ENCODE assay signal across 1 cellular context in the genomic region with DNA sequence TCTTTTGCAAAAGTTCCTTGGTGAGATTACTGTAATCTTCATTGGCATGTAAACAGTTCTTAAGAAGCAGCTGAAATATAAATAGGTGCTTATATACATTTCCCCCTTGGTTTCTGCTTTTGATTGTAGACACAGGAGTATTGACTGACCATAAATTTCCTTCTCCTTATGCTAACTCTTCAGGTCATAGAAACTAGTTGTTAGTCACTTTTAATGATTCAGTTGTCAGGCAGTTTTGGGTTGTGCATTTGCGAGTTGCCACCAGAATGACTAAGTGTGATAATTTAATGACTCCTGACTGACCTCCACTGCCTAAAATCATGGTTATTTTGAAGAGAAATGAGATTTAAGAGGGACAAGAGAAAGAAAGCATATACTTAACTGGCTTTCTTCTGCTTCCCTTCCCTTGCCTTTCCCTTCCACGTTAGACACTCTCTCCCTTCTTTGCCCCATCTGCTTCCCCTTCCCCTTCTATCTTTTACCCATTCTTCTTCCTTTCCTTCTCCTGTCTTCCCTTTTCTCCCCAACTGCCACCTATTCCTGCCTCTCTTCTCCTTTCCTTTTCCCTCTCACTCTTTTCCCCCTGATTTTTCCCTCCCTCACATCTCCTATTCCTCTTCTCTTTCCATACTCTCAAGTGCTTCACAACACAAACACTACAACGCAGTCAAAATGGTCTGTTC.
TF ChIP-seq lines count a peak whose summit lies in the region.

No MANE protein-coding gene starts in this region.

TF ChIP-seq in HepG2, 621 proteins besides CTCF, POLR2A, EP300 and RAD21:
- TF ChIP-seq, protein P1, sequence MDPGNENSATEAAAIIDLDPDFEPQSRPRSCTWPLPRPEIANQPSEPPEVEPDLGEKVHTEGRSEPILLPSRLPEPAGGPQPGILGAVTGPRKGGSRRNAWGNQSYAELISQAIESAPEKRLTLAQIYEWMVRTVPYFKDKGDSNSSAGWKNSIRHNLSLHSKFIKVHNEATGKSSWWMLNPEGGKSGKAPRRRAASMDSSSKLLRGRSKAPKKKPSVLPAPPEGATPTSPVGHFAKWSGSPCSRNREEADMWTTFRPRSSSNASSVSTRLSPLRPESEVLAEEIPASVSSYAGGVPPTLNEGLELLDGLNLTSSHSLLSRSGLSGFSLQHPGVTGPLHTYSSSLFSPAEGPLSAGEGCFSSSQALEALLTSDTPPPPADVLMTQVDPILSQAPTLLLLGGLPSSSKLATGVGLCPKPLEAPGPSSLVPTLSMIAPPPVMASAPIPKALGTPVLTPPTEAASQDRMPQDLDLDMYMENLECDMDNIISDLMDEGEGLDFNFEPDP (CRISPR knock-in tag; conservative IDR thresholded peaks at IDR 0.05) = no peak
- TF ChIP-seq ZBTB8A (CRISPR knock-in tag; IDR thresholded peaks at IDR 0.05; ENCODE audit: borderline replicate concordance, low read depth) (no peak), HNRNPL (IDR thresholded peaks at IDR 0.05; ENCODE audit: low read depth, low read length) (no peak), ZZZ3 (CRISPR knock-in tag; IDR thresholded peaks at IDR 0.05; ENCODE audit: borderline replicate concordance) (no peak), TSC22D2 (CRISPR knock-in tag; IDR thresholded peaks at IDR 0.05; ENCODE audit: borderline replicate concordance) (no peak), ZNF430 (CRISPR knock-in tag; IDR thresholded peaks at IDR 0.05) (no peak), PCBP2 (optimal IDR thresholded peaks at IDR 0.05; ENCODE audit: low read depth, low read length, poor library complexity, severe bottlenecking) (no peak), CCDC6 (CRISPR knock-in tag; IDR thresholded peaks at IDR 0.05) (no peak), PRPF4 (IDR thresholded peaks at IDR 0.05; ENCODE audit: low read depth, low read length, poor library complexity, severe bottlenecking) (no peak), SIX4 (CRISPR knock-in tag; IDR thresholded peaks at IDR 0.05) (no peak), ZC3H4 (CRISPR knock-in tag; IDR thresholded peaks at IDR 0.05; ENCODE audit: borderline replicate concordance) (no peak), ZC3H13 (CRISPR knock-in tag; IDR thresholded peaks at IDR 0.05) (no peak), PAX8 (CRISPR knock-in tag; IDR thresholded peaks at IDR 0.05; ENCODE audit: borderline replicate concordance) (no peak)
- TF ChIP-seq, protein P2, sequence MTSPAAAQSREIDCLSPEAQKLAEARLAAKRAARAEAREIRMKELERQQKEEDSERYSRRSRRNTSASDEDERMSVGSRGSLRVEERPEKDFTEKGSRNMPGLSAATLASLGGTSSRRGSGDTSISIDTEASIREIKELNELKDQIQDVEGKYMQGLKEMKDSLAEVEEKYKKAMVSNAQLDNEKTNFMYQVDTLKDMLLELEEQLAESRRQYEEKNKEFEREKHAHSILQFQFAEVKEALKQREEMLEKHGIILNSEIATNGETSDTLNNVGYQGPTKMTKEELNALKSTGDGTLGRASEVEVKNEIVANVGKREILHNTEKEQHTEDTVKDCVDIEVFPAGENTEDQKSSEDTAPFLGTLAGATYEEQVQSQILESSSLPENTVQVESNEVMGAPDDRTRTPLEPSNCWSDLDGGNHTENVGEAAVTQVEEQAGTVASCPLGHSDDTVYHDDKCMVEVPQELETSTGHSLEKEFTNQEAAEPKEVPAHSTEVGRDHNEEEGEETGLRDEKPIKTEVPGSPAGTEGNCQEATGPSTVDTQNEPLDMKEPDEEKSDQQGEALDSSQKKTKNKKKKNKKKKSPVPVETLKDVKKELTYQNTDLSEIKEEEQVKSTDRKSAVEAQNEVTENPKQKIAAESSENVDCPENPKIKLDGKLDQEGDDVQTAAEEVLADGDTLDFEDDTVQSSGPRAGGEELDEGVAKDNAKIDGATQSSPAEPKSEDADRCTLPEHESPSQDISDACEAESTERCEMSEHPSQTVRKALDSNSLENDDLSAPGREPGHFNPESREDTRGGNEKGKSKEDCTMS (CRISPR knock-in tag; conservative IDR thresholded peaks at IDR 0.05) = no peak
- TF ChIP-seq, protein P3, sequence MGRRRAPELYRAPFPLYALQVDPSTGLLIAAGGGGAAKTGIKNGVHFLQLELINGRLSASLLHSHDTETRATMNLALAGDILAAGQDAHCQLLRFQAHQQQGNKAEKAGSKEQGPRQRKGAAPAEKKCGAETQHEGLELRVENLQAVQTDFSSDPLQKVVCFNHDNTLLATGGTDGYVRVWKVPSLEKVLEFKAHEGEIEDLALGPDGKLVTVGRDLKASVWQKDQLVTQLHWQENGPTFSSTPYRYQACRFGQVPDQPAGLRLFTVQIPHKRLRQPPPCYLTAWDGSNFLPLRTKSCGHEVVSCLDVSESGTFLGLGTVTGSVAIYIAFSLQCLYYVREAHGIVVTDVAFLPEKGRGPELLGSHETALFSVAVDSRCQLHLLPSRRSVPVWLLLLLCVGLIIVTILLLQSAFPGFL (CRISPR knock-in tag; IDR thresholded peaks at IDR 0.05) = no peak
- TF ChIP-seq, protein P4, sequence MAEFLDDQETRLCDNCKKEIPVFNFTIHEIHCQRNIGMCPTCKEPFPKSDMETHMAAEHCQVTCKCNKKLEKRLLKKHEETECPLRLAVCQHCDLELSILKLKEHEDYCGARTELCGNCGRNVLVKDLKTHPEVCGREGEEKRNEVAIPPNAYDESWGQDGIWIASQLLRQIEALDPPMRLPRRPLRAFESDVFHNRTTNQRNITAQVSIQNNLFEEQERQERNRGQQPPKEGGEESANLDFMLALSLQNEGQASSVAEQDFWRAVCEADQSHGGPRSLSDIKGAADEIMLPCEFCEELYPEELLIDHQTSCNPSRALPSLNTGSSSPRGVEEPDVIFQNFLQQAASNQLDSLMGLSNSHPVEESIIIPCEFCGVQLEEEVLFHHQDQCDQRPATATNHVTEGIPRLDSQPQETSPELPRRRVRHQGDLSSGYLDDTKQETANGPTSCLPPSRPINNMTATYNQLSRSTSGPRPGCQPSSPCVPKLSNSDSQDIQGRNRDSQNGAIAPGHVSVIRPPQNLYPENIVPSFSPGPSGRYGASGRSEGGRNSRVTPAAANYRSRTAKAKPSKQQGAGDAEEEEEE (CRISPR knock-in tag; IDR thresholded peaks at IDR 0.05; ENCODE audit: borderline replicate concordance) = no peak
